Comparison of ENCODE assay signal across 18 cellular contexts in the genomic region with DNA sequence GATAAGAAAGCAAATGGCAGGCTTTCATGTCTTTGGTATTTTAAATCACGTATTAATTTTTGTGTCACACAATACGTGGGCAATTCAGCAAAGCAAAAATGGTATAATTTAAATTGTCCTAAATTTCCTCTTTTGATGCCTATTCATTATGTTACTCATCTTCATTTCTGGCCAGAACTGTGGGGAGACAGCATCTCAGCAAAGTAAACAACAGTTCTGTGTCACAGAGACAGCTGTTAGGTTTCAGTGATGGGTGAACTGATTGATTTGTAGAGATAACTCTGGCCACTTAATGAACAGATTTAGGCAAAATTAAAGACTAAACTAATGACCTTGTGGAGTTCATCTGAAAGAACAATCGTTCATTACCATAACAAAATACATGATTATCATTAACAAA.
"Had no signal": no experiment of that assay in that cellular context is flagged by ENCODE, and none has a peak within 500 bp of the region (broad histone marks: within the 10 kb centered on the region; RNA-seq: fewer than 3 reads in every experiment).

No MANE protein-coding gene starts in this region.

- ATAC-seq: effector memory CD8-positive, alpha-beta T cell; gastrocnemius medialis; lower lobe of right lung; right lobe of liver; stimulated activated naive B cell treated with anti-CD40 and anti-IgM and Interleukin-4, amounts not matched to agents 10 μg/mL and 1 μg/mL and 100 μg/mL, for 72 hours had no signal

- H3K4me1 ChIP-seq: esophagus muscularis mucosa, gastrocnemius medialis, left ventricle myocardium inferior, lower lobe of right lung, parathyroid adenoma, prostate gland, right lobe of liver, spleen, stomach had no signal

- H3K9me3 ChIP-seq: esophagus muscularis mucosa, gastrocnemius medialis, left ventricle myocardium inferior, lower lobe of right lung, prostate gland, right lobe of liver, spleen, stomach had no signal

- H3K27me3 ChIP-seq: gastrocnemius medialis, right lobe of liver, stomach had no signal

- H3K9ac ChIP-seq: parathyroid adenoma had no signal

- H3K27ac ChIP-seq: epithelial cell of prostate, esophagus muscularis mucosa, gastrocnemius medialis, left ventricle myocardium inferior, lower lobe of right lung, parathyroid adenoma, prostate gland, right lobe of liver, spleen, stomach had no signal

- H2AFZ ChIP-seq: parathyroid adenoma had no signal

- DNase-seq: effector memory CD8-positive, alpha-beta T cell; gastrocnemius medialis; left ventricle myocardium inferior; lower lobe of right lung; midbrain; naive B cell; right lobe of liver; spleen; stimulated activated CD4-positive, alpha-beta T cell treated with anti-CD3 and anti-CD28 coated beads, Interleukin-15, amount 100 ng/mL, for 24 hours; stimulated activated CD4-positive, alpha-beta T cell treated with anti-CD3 and anti-CD28 coated beads, Interleukin-1b, Interleukin-23, amount 100 ng/mL, for 48 hours; stimulated activated CD4-positive, alpha-beta T cell treated with anti-CD3 and anti-CD28 coated beads, Interleukin-4, amount 100 ng/mL, for 24 hours; stimulated activated naive B cell treated with anti-CD40 and anti-IgM and Interleukin-4, amounts not matched to agents 10 μg/mL and 1 μg/mL and 100 μg/mL, for 72 hours; stomach; trophoblast cell had no signal

- H3K36me3 ChIP-seq: esophagus muscularis mucosa, gastrocnemius medialis, left ventricle myocardium inferior, lower lobe of right lung, prostate gland, right lobe of liver, spleen, stomach had no signal

- H3K4me3 ChIP-seq: esophagus muscularis mucosa, gastrocnemius medialis, left ventricle myocardium inferior, lower lobe of right lung, prostate gland, right lobe of liver, spleen, stomach had no signal
